Comparison of ENCODE assay signal across 8 cellular contexts in genomic region chr17:20009052-20009301, GRCh38. TPM values are rescaled to one million over a fixed set of nuclear protein-coding genes. Genes with fewer than 3 reads are reported as not detected.
DNase-seq lines count a peak whose midpoint lies in the region; ATAC-seq, FAIRE-seq and TF ChIP-seq lines count a peak whose summit lies in the region.

No MANE protein-coding gene starts in this region.

- no peaks in the 10 kb centered on the region for H3K9me3 Mint-ChIP-seq in CD8-positive, alpha-beta T cell
- no peaks in the 10 kb centered on the region for H3K9me3 Mint-ChIP-seq in mesothelial cell of epicardium

- H3K27me3 ChIP-seq in CD8-positive, alpha-beta T cell (ENCODE audit: insufficient read depth, low read length), result peaks cover 4% of the 10 kb centered on the region
- peaks cover 7% of the 10 kb centered on the region for H3K27me3 ChIP-seq in bronchial epithelial cell (ENCODE audit: control insufficient read depth, insufficient read depth, low read length)

- H3K27ac Mint-ChIP-seq in CD8-positive, alpha-beta T cell, result no peak overlapping the region
- H3K27ac Mint-ChIP-seq in mesothelial cell of epicardium, result no peak overlapping the region

- no peak for FAIRE-seq in bronchial epithelial cell (lab: Jason Lieb, UNC)

- TF ChIP-seq CTCF in CD8-positive, alpha-beta T cell (IDR thresholded peaks at IDR 0.05), result no peak
- TF ChIP-seq CTCF in bronchial epithelial cell (IDR thresholded peaks at IDR 0.05; ENCODE audit: insufficient read depth, low read length, severe bottlenecking) (peak; percentile 87), mesothelial cell of epicardium (IDR thresholded peaks at IDR 0.05; ENCODE audit: unreplicated experiment) (no peak)

- peaks cover 13% of the 10 kb centered on the region for H3K4me1 Mint-ChIP-seq in CD8-positive, alpha-beta T cell (ENCODE audit: low read depth)
- peaks cover 4% of the 10 kb centered on the region for H3K4me1 Mint-ChIP-seq in mesothelial cell of epicardium

- peak overlapping the region; percentile 62 for H3K4me3 ChIP-seq in CD8-positive, alpha-beta T cell (ENCODE audit: low read depth, low read length)
- peak overlapping the region; percentile 58 for H3K4me3 ChIP-seq in bronchial epithelial cell (ENCODE audit: low read depth, low read length)

- peaks cover 34% of the 10 kb centered on the region for H3K27me3 Mint-ChIP-seq in CD8-positive, alpha-beta T cell (ENCODE audit: low read depth)
- peaks cover 71% of the 10 kb centered on the region for H3K27me3 Mint-ChIP-seq in mesothelial cell of epicardium (ENCODE audit: low read depth)

- H3K9me3 ChIP-seq in CD8-positive, alpha-beta T cell (ENCODE audit: low read length), result no peaks in the 10 kb centered on the region

- POLR2A ChIA-PET in CD8-positive, alpha-beta T cell (lab: Charles Lee), result no interaction called here

- no peaks in the 10 kb centered on the region for H3K36me3 ChIP-seq in CD8-positive, alpha-beta T cell (ENCODE audit: insufficient read depth, low read length)
- no peaks in the 10 kb centered on the region for H3K36me3 ChIP-seq in bronchial epithelial cell (ENCODE audit: control insufficient read depth, insufficient read depth, low read length)

- CTCF ChIA-PET in CD8-positive, alpha-beta T cell (lab: Charles Lee), result interaction anchor here (0.7 to 3.0 kb wide), 12 partner anchors 9 to 228 kb away, joined by 3 to 28 read pairs (median 4); partner anchors contain the start of gene AKAP10

- H3K36me3 Mint-ChIP-seq in CD8-positive, alpha-beta T cell, result no peaks in the 10 kb centered on the region
- H3K36me3 Mint-ChIP-seq in mesothelial cell of epicardium, result no peaks in the 10 kb centered on the region

- H3K4me1 ChIP-seq in CD8-positive, alpha-beta T cell (ENCODE audit: insufficient read depth, low read length), result peaks cover 5% of the 10 kb centered on the region

- intact Hi-C loops in CD8-positive, alpha-beta T cell (cut with DNase I, micrococcal nuclease), result loop anchor here (1.0 to 5.0 kb wide), 7 partner anchors 17 to 646 kb away; partner anchors contain the start of genes AKAP10 (in 1 of the 2), B9D1 (in 1 of the 2) and ULK2 (in 1 of the 2)

- no peak for ATAC-seq in CD8-positive, alpha-beta T cell
- no peak for ATAC-seq in HG03469 (IDR thresholded peaks at IDR 0.05; ENCODE audit: unreplicated experiment)

- DNase-seq in CD8-positive, alpha-beta T cell, result no peak
- peak; percentile 15 for DNase-seq in HS-27A (ENCODE audit: low read depth)
- DNase-seq in bronchial epithelial cell (ENCODE audit: low read depth), result no peak
- no peak for DNase-seq in mesothelial cell of epicardium (ENCODE audit: low spot score in 2 of 2, unreplicated experiment in 2 of 2)
- no peak for DNase-seq in RKO (ENCODE audit: low spot score)
- no peak for DNase-seq in activated effector memory CD4-positive, alpha-beta T cell treated with anti-CD3 and anti-CD28 coated beads, Interleukin-2, amount 50 U/mL, for 16 hours
- no peak for DNase-seq in GF-D8 (lab: John Stamatoyannopoulos, UW)

- H3K4me3 Mint-ChIP-seq in CD8-positive, alpha-beta T cell, result peak overlapping the region; percentile 88
- H3K4me3 Mint-ChIP-seq in mesothelial cell of epicardium, result peak overlapping the region; percentile 93

- H3K27ac ChIP-seq in CD8-positive, alpha-beta T cell (ENCODE audit: low read depth, low read length), result no peak overlapping the region

RNA-seq across cellular contexts. Expression of gene SPECC1, which starts 0.2 kb away (rescaled TPM):
- 1 to 10 TPM; 6.9 to 8.8 TPM for total RNA-seq in CD8-positive, alpha-beta T cell
- total RNA-seq in bronchial epithelial cell (47.5 and 57.1 TPM in 2 replicates), mesothelial cell of epicardium (35.6 to 37.7 TPM (median 36.8 TPM) in 3 replicates)

RNA-seq across cellular contexts. Expression of gene AKAP10, which starts 31.3 kb away (rescaled TPM):
- 10 to 100 TPM; 21.5 to 29.6 TPM for total RNA-seq in CD8-positive, alpha-beta T cell
- 17.9 and 19.1 TPM in 2 replicates for total RNA-seq in bronchial epithelial cell
- 39.0 to 40.1 TPM (median 39.6 TPM) in 3 replicates for total RNA-seq in mesothelial cell of epicardium
